30 cellular contexts compared by ENCODE assay signal in genomic region chr7:33869176-33869575, GRCh38. TPM values are rescaled to one million over a fixed set of nuclear protein-coding genes. Genes with fewer than 3 reads are reported as not detected.
"Had no signal": no experiment of that assay in that cellular context is flagged by ENCODE, and none has a peak within 500 bp of the region (broad histone marks: within the 10 kb centered on the region; RNA-seq: fewer than 3 reads in every experiment).

No MANE protein-coding gene starts in this region.

- H3K36me3 ChIP-seq: breast epithelium, cardiac muscle cell, colonic mucosa, gastrocnemius medialis, heart left ventricle, WERI-Rb-1 had no signal

- H3K4me3 ChIP-seq: body of pancreas, breast epithelium, cardiac muscle cell, colonic mucosa, gastrocnemius medialis, heart left ventricle had no signal

- DNase-seq: activated B cell treated with CpG ODN at 0.5 μM for 24 hours; activated CD4-positive, alpha-beta T cell treated with anti-CD3 and anti-CD28 coated beads for 48 hours; activated CD4-positive, alpha-beta T cell treated with anti-CD3 and anti-CD28 coated beads, Interleukin-2, amount 50 U/mL, for 1 hour; activated CD4-positive, alpha-beta T cell treated with anti-CD3 and anti-CD28 coated beads, Interleukin-2, amount 50 U/mL, for 48 hours; activated CD8-positive, alpha-beta memory T cell treated with anti-CD3 and anti-CD28 coated beads for 24 hours; activated CD8-positive, alpha-beta T cell treated with anti-CD3 and anti-CD28 coated beads for 36 hours; activated effector memory CD4-positive, alpha-beta T cell treated with Interleukin-2 at 50 U/mL for 16 hours; activated gamma-delta T cell treated with Interleukin-2 at 50 U/mL for 16 hours; activated naive CD4-positive, alpha-beta T cell treated with anti-CD3 and anti-CD28 coated beads, Interleukin-2, amount 50 U/mL, for 16 hours; activated naive CD4-positive, alpha-beta T cell treated with Interleukin-2 at 50 U/mL for 16 hours; activated T-cell treated with anti-CD3 and anti-CD28 coated beads, Interleukin-2, amount 50 U/mL, for 4 hours; amniotic stem cell; anterior cingulate cortex; body of pancreas; central memory CD4-positive, alpha-beta T cell; cerebellar nuclear complex; colonic mucosa; effector CD8-positive, alpha-beta T cell; foreskin keratinocyte; gastrocnemius medialis; glutamatergic neuron; heart left ventricle; T-helper 2 cell; WERI-Rb-1 had no signal

- H3K27ac ChIP-seq: body of pancreas, breast epithelium, cardiac muscle cell, colonic mucosa, epithelial cell of prostate, foreskin keratinocyte, heart left ventricle, WERI-Rb-1 had no signal

- H3K4me1 ChIP-seq: body of pancreas, breast epithelium, colonic mucosa, gastrocnemius medialis, heart left ventricle had no signal

- H3K27me3 ChIP-seq: body of pancreas, breast epithelium, cardiac muscle cell, colonic mucosa, foreskin keratinocyte, gastrocnemius medialis, heart left ventricle had no signal

- ATAC-seq: activated CD4-positive, CD25-positive, alpha-beta regulatory T cell treated with anti-CD3 and anti-CD28 coated beads, Interleukin-2, amount 50 U/mL, for 24 hours; activated CD8-positive, alpha-beta T cell treated with anti-CD3 and anti-CD28 coated beads for 36 hours; activated T-cell treated with anti-CD3 and anti-CD28 coated beads, Interleukin-2, amount 50 U/mL, for 4 hours; activated T-helper 17 cell treated with anti-CD3 and anti-CD28 coated beads, Interleukin-2, amount 50 U/mL, for 72 hours; body of pancreas; foreskin keratinocyte; gastrocnemius medialis; heart left ventricle had no signal

- H3K9me3 ChIP-seq: body of pancreas, breast epithelium, colonic mucosa, gastrocnemius medialis, heart left ventricle had no signal

RNA-seq across cellular contexts. Expression of gene BMPER, which starts 36.2 kb away (rescaled TPM):
- total RNA-seq: activated B cell treated with CpG ODN at 0.5 μM for 24 hours; activated CD8-positive, alpha-beta T cell treated with anti-CD3 and anti-CD28 coated beads for 36 hours; T-helper 1 cell treated with Interleukin-12 subunit alpha and Interleukin-12 subunit beta and Interleukin-4 antibody, amounts not matched to agents 30 ng/mL and 1 ng/mL, for 36 hours had no signal
- polyA plus RNA-seq: foreskin keratinocyte had no signal
